In the genomic region with DNA sequence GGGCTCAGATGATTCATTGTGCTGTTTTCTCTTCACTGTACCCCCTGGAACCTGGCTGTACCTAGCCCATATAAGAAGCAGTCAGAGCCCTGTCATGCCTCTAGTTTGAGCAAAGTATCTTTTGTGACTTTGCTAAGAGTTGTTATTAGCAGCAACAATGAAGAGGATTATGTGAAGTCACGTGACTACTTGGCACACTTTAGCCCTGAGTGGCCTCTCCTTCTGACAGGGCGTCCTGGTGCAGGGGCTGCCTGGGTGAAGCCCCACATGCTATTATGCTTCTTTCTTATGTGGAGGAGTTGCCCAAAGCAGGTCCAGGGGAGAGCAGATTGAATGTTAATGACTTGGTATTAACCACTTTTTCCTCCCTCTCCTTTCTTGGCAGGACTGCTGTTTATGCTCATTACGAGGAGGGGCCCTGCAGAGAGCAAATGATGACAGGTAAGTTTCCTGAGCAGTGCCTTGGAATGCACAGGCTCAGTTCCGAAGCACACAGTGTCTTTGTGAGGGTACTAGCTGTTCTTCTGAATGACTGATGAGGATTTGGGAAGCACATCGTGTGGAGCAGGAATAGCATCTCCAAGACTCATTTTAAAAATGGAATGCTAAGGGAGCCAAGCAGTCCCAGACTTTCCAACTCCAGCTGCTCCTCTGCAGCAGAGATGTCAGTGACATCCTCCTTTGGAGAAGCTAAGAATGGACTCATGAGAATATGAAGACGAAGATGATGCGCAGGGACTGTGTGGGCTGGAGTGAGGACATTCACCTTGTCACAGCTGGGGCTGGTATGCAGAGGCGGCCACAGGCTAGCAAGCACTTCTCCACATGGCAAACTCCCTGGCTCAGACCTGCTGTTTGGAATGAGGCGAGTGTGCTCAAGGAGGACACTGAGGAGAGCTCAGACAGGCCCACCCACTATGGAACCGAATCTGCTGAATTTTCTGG, we compare ENCODE assay signal across 27 cellular contexts. TPM values are rescaled to one million over a fixed set of nuclear protein-coding genes. Genes with fewer than 3 reads are reported as not detected.
DNase-seq lines count a peak whose midpoint lies in the region; ATAC-seq and TF ChIP-seq lines count a peak whose summit lies in the region.
"Had no signal": no experiment of that assay in that cellular context is flagged by ENCODE, and none has a peak within 500 bp of the region (broad histone marks: within the 10 kb centered on the region; RNA-seq: fewer than 3 reads in every experiment).

No MANE protein-coding gene starts in this region.

- TF ChIP-seq EP300 in sigmoid colon (IDR thresholded peaks at IDR 0.05): no peak

- no peak for ATAC-seq in stimulated activated effector memory CD8-positive, alpha-beta T cell treated with anti-CD3 and anti-CD28 coated beads, Interleukin-12 subunit alpha, Interleukin-12 subunit beta, amount 100 ng/mL, for 72 hours
- ATAC-seq in activated naive CD8-positive, alpha-beta T cell treated with anti-CD3 and anti-CD28 coated beads, Interleukin-2, amount 50 U/mL, for 24 hours: no peak
- ATAC-seq: gastrocnemius medialis; left lung; naive thymus-derived CD8-positive, alpha-beta T cell; pancreas; stimulated activated naive CD8-positive, alpha-beta T cell treated with anti-CD3 and anti-CD28 coated beads, Interleukin-15, Interleukin-2, amounts not matched to agents 100 U/mL and 50 U/mL, for 24 hours had no signal

- no peaks in the 10 kb centered on the region for H3K9me3 ChIP-seq in sigmoid colon
- H3K9me3 ChIP-seq: gastrocnemius medialis, HAP-1, left lung, pancreas, tibial artery had no signal

- WGBS in sigmoid colon, 2 donors: 90 to 93% methylated on average over 10 of the region's 10 CpGs

- no peaks in the 10 kb centered on the region for H3K9me3 Mint-ChIP-seq in stimulated activated effector memory CD8-positive, alpha-beta T cell treated with anti-CD3 and anti-CD28 coated beads, Interleukin-12 subunit alpha, Interleukin-12 subunit beta, amount 100 ng/mL, for 72 hours
- no peaks in the 10 kb centered on the region for H3K9me3 Mint-ChIP-seq in activated naive CD8-positive, alpha-beta T cell treated with anti-CD3 and anti-CD28 coated beads, Interleukin-2, amount 50 U/mL, for 24 hours
- H3K9me3 Mint-ChIP-seq: naive thymus-derived CD8-positive, alpha-beta T cell had no signal

- H3K4me1 Mint-ChIP-seq in stimulated activated effector memory CD8-positive, alpha-beta T cell treated with anti-CD3 and anti-CD28 coated beads, Interleukin-12 subunit alpha, Interleukin-12 subunit beta, amount 100 ng/mL, for 72 hours: no peaks in the 10 kb centered on the region
- no peaks in the 10 kb centered on the region for H3K4me1 Mint-ChIP-seq in activated naive CD8-positive, alpha-beta T cell treated with anti-CD3 and anti-CD28 coated beads, Interleukin-2, amount 50 U/mL, for 24 hours

- H3K27ac ChIP-seq in angular gyrus (ENCODE audit: low read depth, low read length) (peak overlapping the region; percentile 69), dorsolateral prefrontal cortex (peak overlapping the region; percentile 1 to 90 (median 80)), sigmoid colon (peak overlapping the region in 1 of 4 donors; percentile 14)
- H3K27ac ChIP-seq: cardiac muscle cell, gastrocnemius medialis, left lung, pancreas, tibial artery had no signal

- H3K27ac Mint-ChIP-seq in stimulated activated effector memory CD8-positive, alpha-beta T cell treated with anti-CD3 and anti-CD28 coated beads, Interleukin-12 subunit alpha, Interleukin-12 subunit beta, amount 100 ng/mL, for 72 hours: peak overlapping the region; percentile 41
- no peak overlapping the region for H3K27ac Mint-ChIP-seq in activated naive CD8-positive, alpha-beta T cell treated with anti-CD3 and anti-CD28 coated beads, Interleukin-2, amount 50 U/mL, for 24 hours

- no peak overlapping the region for H3K4me3 Mint-ChIP-seq in stimulated activated effector memory CD8-positive, alpha-beta T cell treated with anti-CD3 and anti-CD28 coated beads, Interleukin-12 subunit alpha, Interleukin-12 subunit beta, amount 100 ng/mL, for 72 hours
- no peak overlapping the region for H3K4me3 Mint-ChIP-seq in activated naive CD8-positive, alpha-beta T cell treated with anti-CD3 and anti-CD28 coated beads, Interleukin-2, amount 50 U/mL, for 24 hours
- H3K4me3 Mint-ChIP-seq: naive thymus-derived CD8-positive, alpha-beta T cell had no signal

- H3K27me3 ChIP-seq in dorsolateral prefrontal cortex: no peaks in the 10 kb centered on the region
- H3K27me3 ChIP-seq in sigmoid colon: no peaks in the 10 kb centered on the region
- H3K27me3 ChIP-seq: cardiac muscle cell, gastrocnemius medialis, left lung, pancreas, tibial artery had no signal

- TF ChIP-seq CTCF in dorsolateral prefrontal cortex (IDR thresholded peaks at IDR 0.05 in 54 of 56, conservative IDR thresholded peaks at IDR 0.05 in 2 of 56; ENCODE audit: low read depth in 1 of 56, partially characterized antibody in 56 of 56) (no peak), sigmoid colon (IDR thresholded peaks at IDR 0.05) (no peak)

- H3K27me3 Mint-ChIP-seq in activated naive CD8-positive, alpha-beta T cell treated with anti-CD3 and anti-CD28 coated beads, Interleukin-2, amount 50 U/mL, for 24 hours: no peaks in the 10 kb centered on the region
- H3K27me3 Mint-ChIP-seq: naive thymus-derived CD8-positive, alpha-beta T cell had no signal

- peaks cover 0 to 6% (median 5%) of the 10 kb centered on the region in 4 donors for H3K4me1 ChIP-seq in sigmoid colon
- H3K4me1 ChIP-seq: left lung, pancreas had no signal

- H3K36me3 ChIP-seq in sigmoid colon: peaks cover 64 to 100% (median 89%) of the 10 kb centered on the region in 4 donors

- DNase-seq in dorsolateral prefrontal cortex (peak; percentile 7 to 94 (median 73)), mesenteric fat pad (ENCODE audit: low spot score) (peak; percentile 11), sigmoid colon (no peak), DMS53 treated with DMSO at 0.1 percent for 48 hours (lab: John Stamatoyannopoulos, UW; ENCODE audit: unreplicated experiment) (no peak)
- DNase-seq in stimulated activated effector memory CD8-positive, alpha-beta T cell treated with anti-CD3 and anti-CD28 coated beads, Interleukin-12 subunit alpha, Interleukin-12 subunit beta, amount 100 ng/mL, for 72 hours (ENCODE audit: low spot score in 2 of 2): no peak
- no peak for DNase-seq in activated naive CD8-positive, alpha-beta T cell treated with anti-CD3 and anti-CD28 coated beads, Interleukin-2, amount 50 U/mL, for 24 hours
- DNase-seq: activated CD4-positive, alpha-beta T cell treated with anti-CD3 and anti-CD28 coated beads for 4 hours; activated CD8-positive, alpha-beta memory T cell treated with anti-CD3 and anti-CD28 coated beads for 24 hours; activated naive CD4-positive, alpha-beta T cell; activated T-cell treated with anti-CD3 and anti-CD28 coated beads, Interleukin-2, amount 50 U/mL, for 1 hour; COR-L47; DMS53; gastrocnemius medialis; GDM1; left lung; naive thymus-derived CD8-positive, alpha-beta T cell; NCI-H1105; NCI-H2081; NCI-H2227 treated with DMSO at 0.1 percent for 48 hours; NCI-H69; pancreas; SIG-M5; stimulated activated naive CD8-positive, alpha-beta T cell treated with anti-CD3 and anti-CD28 coated beads, Interleukin-15, Interleukin-2, amounts not matched to agents 100 U/mL and 50 U/mL, for 24 hours; tibial artery had no signal

- H3K4me3 ChIP-seq in dorsolateral prefrontal cortex (peak overlapping the region in 1 of 59 donors; percentile 8), sigmoid colon (no peak overlapping the region)
- H3K4me3 ChIP-seq: cardiac muscle cell, gastrocnemius medialis, HAP-1, left lung, pancreas, tibial artery had no signal

- TF ChIP-seq POLR2A in sigmoid colon (IDR thresholded peaks at IDR 0.05): no peak

- intact Hi-C loops in dorsolateral prefrontal cortex (cut with DNase I): loop anchor here in 1 of 2 donors (5.0 kb wide), 1 partner anchor 40 kb away; a partner anchor contains a TSS
- intact Hi-C loops in sigmoid colon (cut with DNase I): no loop called here

- H3K36me3 Mint-ChIP-seq in stimulated activated effector memory CD8-positive, alpha-beta T cell treated with anti-CD3 and anti-CD28 coated beads, Interleukin-12 subunit alpha, Interleukin-12 subunit beta, amount 100 ng/mL, for 72 hours: no peaks in the 10 kb centered on the region
- peaks cover 35% of the 10 kb centered on the region for H3K36me3 Mint-ChIP-seq in activated naive CD8-positive, alpha-beta T cell treated with anti-CD3 and anti-CD28 coated beads, Interleukin-2, amount 50 U/mL, for 24 hours (ENCODE audit: low read depth)

RNA-seq across cellular contexts. Expression of a gene that starts 15.2 kb away (rescaled TPM):
- total RNA-seq in dorsolateral prefrontal cortex (10 to 100 TPM; 35.1 to 80.7 (median 56.5) TPM), mesenteric fat pad (38.5 TPM), sigmoid colon (10 to 100 TPM; 21.3 to 31.4 (median 23.8) TPM)
- polyA plus RNA-seq in sigmoid colon: 10 to 100 TPM in 2 of 3 donors, 1 to 10 TPM in 1; 7.2 to 18.0 (median 13.1) TPM

RNA-seq across cellular contexts. Expression of a gene that starts 42.2 kb away (rescaled TPM):
- total RNA-seq in dorsolateral prefrontal cortex: 10 to 100 TPM; 30.7 to 59.1 (median 45.8) TPM
- 32.9 TPM for total RNA-seq in mesenteric fat pad
- 10 to 100 TPM; 16.2 to 30.7 (median 17.5) TPM for total RNA-seq in sigmoid colon
- polyA plus RNA-seq in sigmoid colon: 10 to 100 TPM; 16.8 to 25.2 (median 25.0) TPM

Comparison
In these comparisons a context has a peak if more than half of its experiments do, and no peak if none do; other contexts are left out.
1. DNase-seq: peak in dorsolateral prefrontal cortex (10 of 10) and mesenteric fat pad (single experiment); none in stimulated activated effector memory CD8-positive, alpha-beta T cell treated with anti-CD3 and anti-CD28 coated beads, Interleukin-12 subunit alpha, Interleukin-12 subunit beta, amount 100 ng/mL, for 72 hours (0 of 2), activated naive CD8-positive, alpha-beta T cell treated with anti-CD3 and anti-CD28 coated beads, Interleukin-2, amount 50 U/mL, for 24 hours (single experiment), sigmoid colon (single experiment) and DMS53 treated with DMSO at 0.1 percent for 48 hours (single experiment).